Comparison of ENCODE assay signal across 7 cellular contexts in genomic region chr9:41648564-41648963, GRCh38.
DNase-seq lines count a peak whose midpoint lies in the region; ATAC-seq and TF ChIP-seq lines count a peak whose summit lies in the region.
"Not testable (repeated sequence)": the region's sequence is repeated elsewhere in the genome, so short reads cannot be mapped to it uniquely, and the experiment has no call there.

No MANE protein-coding gene starts in this region.

- H3K79me1 ChIP-seq in IMR-90 (ENCODE audit: low read depth in 1 of 2, low read length in 2 of 2), result not testable (repeated sequence)

- not testable (repeated sequence) for H3K9ac ChIP-seq in IMR-90 (ENCODE audit: low read depth, low read length)

- H3K27me3 ChIP-seq in IMR-90 (ENCODE audit: control insufficient read depth, insufficient read depth, low read length); body of pancreas; suprapubic skin: not testable (repeated sequence)

- H4K5ac ChIP-seq in IMR-90 (ENCODE audit: low read depth, low read length), result not testable (repeated sequence)

- H2BK15ac ChIP-seq in IMR-90 (ENCODE audit: low read depth, low read length), result not testable (repeated sequence)

- H3K18ac ChIP-seq in IMR-90 (ENCODE audit: low read depth, low read length), result not testable (repeated sequence)

- dilution Hi-C loops in IMR-90 (cut with HindIII; ENCODE audit: low sequenced_read_pairs, unreplicated experiment), result not testable (repeated sequence)

- H3K27me3 Mint-ChIP-seq in activated CD4-positive, alpha-beta T cell treated with anti-CD3 and anti-CD28 coated beads, Interleukin-2, amount 10 ng/mL, durations not matched to agents 24 days and 14 days; immature natural killer cell (ENCODE audit: low read depth in 3 of 3): not testable (repeated sequence)

- not testable (repeated sequence) for H3K36me3 ChIP-seq in IMR-90 (ENCODE audit: control insufficient read depth, insufficient read depth, low read length); body of pancreas (replicated peaks in 1 of 2; ENCODE audit: insufficient read depth in 1 of 2, low read depth in 2 of 2); suprapubic skin

- H2AK5ac ChIP-seq in IMR-90 (ENCODE audit: low read depth, low read length), result not testable (repeated sequence)

- not testable (repeated sequence) for H3K4ac ChIP-seq in IMR-90 (ENCODE audit: low read depth, low read length)

- peaks cover 11% of the 10 kb centered on the region for H3K4me1 Mint-ChIP-seq in activated CD4-positive, alpha-beta T cell treated with anti-CD3 and anti-CD28 coated beads, Interleukin-2, amount 10 ng/mL, durations not matched to agents 24 days and 14 days
- H3K4me1 Mint-ChIP-seq in immature natural killer cell, result peaks cover 0 to 11% of the 10 kb centered on the region in 2 donors

- not testable (repeated sequence) for H2BK20ac ChIP-seq in IMR-90 (ENCODE audit: low read depth, low read length)

- not testable (repeated sequence) for H3K4me1 ChIP-seq in IMR-90 (ENCODE audit: control insufficient read depth, insufficient read depth, low read length); body of pancreas; suprapubic skin

- not testable (repeated sequence) for BruUV-seq in IMR-90 (replicated peaks; lab: Mats Ljungman, UMichigan)

- not testable (repeated sequence) for H3K9me3 Mint-ChIP-seq in activated CD4-positive, alpha-beta T cell treated with anti-CD3 and anti-CD28 coated beads, Interleukin-2, amount 10 ng/mL, durations not matched to agents 24 days and 14 days; immature natural killer cell

- not testable (repeated sequence) for H2BK5ac ChIP-seq in IMR-90 (ENCODE audit: low read depth, low read length, poor library complexity, severe bottlenecking)

- not testable (repeated sequence) for DNase-seq in IMR-90; epithelial cell of proximal tubule (ENCODE audit: low read depth)
- peak; percentile 67 for DNase-seq in activated CD4-positive, alpha-beta T cell treated with anti-CD3 and anti-CD28 coated beads, Interleukin-2, amount 10 ng/mL, durations not matched to agents 24 days and 14 days
- DNase-seq in body of pancreas (peak in 3 of 4 donors; percentile 60 to 72 (median 66)), immature natural killer cell (peak in 2 of 3 donors; percentile 21 to 47), retina (peak; percentile 16), suprapubic skin (ENCODE audit: low spot score in 2 of 2) (peak in 1 of 2 donors; percentile 49)

- H3K56ac ChIP-seq in IMR-90 (ENCODE audit: extremely low read depth, insufficient read depth, low read length), result not testable (repeated sequence)

- H3K9me3 ChIP-seq in IMR-90 (ENCODE audit: control insufficient read depth, insufficient read depth, low read length); body of pancreas; suprapubic skin: not testable (repeated sequence)

- not testable (repeated sequence) for TF ChIP-seq CTCF in IMR-90 (conservative IDR thresholded peaks at IDR 0.05; ENCODE audit: low read depth, low read length); body of pancreas (IDR thresholded peaks at IDR 0.05); epithelial cell of proximal tubule (conservative IDR thresholded peaks at IDR 0.05; ENCODE audit: low read depth, low read length); suprapubic skin (IDR thresholded peaks at IDR 0.05)

- not testable (repeated sequence) for H3K23ac ChIP-seq in IMR-90 (ENCODE audit: low read depth, low read length)

- not testable (repeated sequence) for H2BK120ac ChIP-seq in IMR-90 (ENCODE audit: low read depth, low read length)

- not testable (repeated sequence) for H3K14ac ChIP-seq in IMR-90 (replicated peaks; ENCODE audit: low read depth, low read length)

- CTCF ChIA-PET in IMR-90 (lab: Yijun Ruan, JAX), result not testable (repeated sequence)

- H2AK9ac ChIP-seq in IMR-90 (replicated peaks; ENCODE audit: low read depth, low read length, poor library complexity), result not testable (repeated sequence)

- not testable (repeated sequence) for TF ChIP-seq POLR2A in IMR-90 (IDR thresholded peaks at IDR 0.05; ENCODE audit: low read depth, low read length); body of pancreas (IDR thresholded peaks at IDR 0.05); suprapubic skin (IDR thresholded peaks at IDR 0.05)

- TF ChIP-seq RAD21 in IMR-90 (IDR thresholded peaks at IDR 0.05; ENCODE audit: low read length), result not testable (repeated sequence)

- H3K36me3 Mint-ChIP-seq in activated CD4-positive, alpha-beta T cell treated with anti-CD3 and anti-CD28 coated beads, Interleukin-2, amount 10 ng/mL, durations not matched to agents 24 days and 14 days (ENCODE audit: low read depth); immature natural killer cell: not testable (repeated sequence)

- H3K9me1 ChIP-seq in IMR-90 (ENCODE audit: insufficient read depth, low read length), result not testable (repeated sequence)

- intact Hi-C loops in IMR-90 (cut with micrococcal nuclease); activated CD4-positive, alpha-beta T cell treated with anti-CD3 and anti-CD28 coated beads, Interleukin-2, amount 10 ng/mL, durations not matched to agents 24 days and 14 days (cut with micrococcal nuclease); body of pancreas (cut with DNase I): not testable (repeated sequence)

- not testable (repeated sequence) for H3K27ac Mint-ChIP-seq in activated CD4-positive, alpha-beta T cell treated with anti-CD3 and anti-CD28 coated beads, Interleukin-2, amount 10 ng/mL, durations not matched to agents 24 days and 14 days
- peak overlapping the region in 1 of 6 donors; percentile 61 for H3K27ac Mint-ChIP-seq in immature natural killer cell

- H4K20me1 ChIP-seq in IMR-90 (ENCODE audit: insufficient read depth, low read length), result not testable (repeated sequence)

- not testable (repeated sequence) for H2AFZ ChIP-seq in IMR-90 (replicated peaks; ENCODE audit: low read length, poor library complexity)

- POLR2A ChIA-PET in IMR-90 (lab: Charles Lee; ENCODE audit: unreplicated experiment), result not testable (repeated sequence)

- H4K91ac ChIP-seq in IMR-90 (ENCODE audit: insufficient read depth, low read depth, low read length), result not testable (repeated sequence)

- ATAC-seq in IMR-90 (ENCODE audit: low read depth), result not testable (repeated sequence)
- peak; percentile 56 for ATAC-seq in body of pancreas

- in situ Hi-C loops in IMR-90 (cut with MboI; ENCODE audit: low sequenced_read_pairs), result not testable (repeated sequence)

- H3K27ac ChIP-seq in IMR-90 (ENCODE audit: insufficient read depth, low read length); suprapubic skin: not testable (repeated sequence)
- peak overlapping the region in 1 of 4 donors; percentile 34 for H3K27ac ChIP-seq in body of pancreas

- not testable (repeated sequence) for H3K4me2 ChIP-seq in IMR-90 (ENCODE audit: low read depth, low read length)

- not testable (repeated sequence) for H3K4me3 Mint-ChIP-seq in activated CD4-positive, alpha-beta T cell treated with anti-CD3 and anti-CD28 coated beads, Interleukin-2, amount 10 ng/mL, durations not matched to agents 24 days and 14 days; immature natural killer cell

- WGBS in IMR-90 (ENCODE audit: extremely low coverage in 2 of 2, insufficient read length in 1 of 2), 2 experiments, result no CpG with 5 or more reads among the region's 19 CpGs
- WGBS in body of pancreas, 2 donors, result 53% methylated on average over 3 of the region's 19 CpGs; no CpG with 5 or more reads in 1 of the 2 donors
- WGBS in suprapubic skin, result no CpG with 5 or more reads among the region's 19 CpGs

- not testable (repeated sequence) for H4K8ac ChIP-seq in IMR-90 (ENCODE audit: low read depth in 2 of 2, low read length in 2 of 2)

- 0 out of 2 replicates have a peak overlapping the region, but pooled peaks have one; percentile 21 for H3K4me3 ChIP-seq in IMR-90 (ENCODE audit: insufficient read depth, low read depth, low read length)
- not testable (repeated sequence) for H3K4me3 ChIP-seq in body of pancreas
- peak overlapping the region; percentile 29 for H3K4me3 ChIP-seq in epithelial cell of proximal tubule (ENCODE audit: low read depth, low read length)
- H3K4me3 ChIP-seq in suprapubic skin, result peak overlapping the region; percentile 20

- TF ChIP-seq EP300 in suprapubic skin (IDR thresholded peaks at IDR 0.05), result not testable (repeated sequence)
